21 cellular contexts compared by ENCODE assay signal in the genomic region with DNA sequence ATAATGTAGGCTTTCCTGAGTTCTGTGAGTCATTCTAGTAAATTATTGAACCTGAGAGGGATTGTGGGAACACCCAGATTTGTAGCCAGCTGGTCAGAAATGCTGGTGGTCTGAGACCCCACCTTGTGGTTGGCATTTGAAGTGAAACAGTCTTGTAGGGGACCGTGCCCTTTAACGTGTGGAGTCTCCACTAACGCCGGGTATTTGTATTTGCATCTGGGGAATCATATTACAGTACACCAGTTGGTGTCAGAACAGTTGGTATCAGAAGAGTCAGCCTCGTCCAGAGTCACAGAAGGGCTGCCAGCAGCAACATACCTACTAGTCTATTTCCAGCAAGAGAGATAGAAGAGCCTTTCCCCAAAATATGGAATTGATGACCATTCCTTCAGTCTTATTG. TPM values are rescaled to one million over a fixed set of nuclear protein-coding genes. Genes with fewer than 3 reads are reported as not detected.
DNase-seq lines count a peak whose midpoint lies in the region; ATAC-seq lines count a peak whose summit lies in the region.
"Had no signal": no experiment of that assay in that cellular context is flagged by ENCODE, and none has a peak within 500 bp of the region (broad histone marks: within the 10 kb centered on the region; RNA-seq: fewer than 3 reads in every experiment).

No MANE protein-coding gene starts in this region.

- no peak overlapping the region for H3K27ac Mint-ChIP-seq in natural killer cell treated with Interleukin-12 subunit alpha and Interleukin-12 subunit beta and Interleukin-15 and Interleukin-18, amount 100 ng/mL, for 72 hours
- H3K27ac Mint-ChIP-seq: activated B cell treated with CpG ODN at 0.5 μM for 24 hours; activated naive CD8-positive, alpha-beta T cell treated with anti-CD3 and anti-CD28 coated beads, Interleukin-2, amount 50 U/mL, for 24 hours; B cell; natural killer cell had no signal

- H3K36me3 Mint-ChIP-seq in natural killer cell treated with Interleukin-12 subunit alpha and Interleukin-12 subunit beta and Interleukin-15 and Interleukin-18, amount 100 ng/mL, for 72 hours: no peaks in the 10 kb centered on the region
- H3K36me3 Mint-ChIP-seq: natural killer cell had no signal

- peaks cover 8% of the 10 kb centered on the region in 2 donors for H3K4me1 Mint-ChIP-seq in natural killer cell treated with Interleukin-12 subunit alpha and Interleukin-12 subunit beta and Interleukin-15 and Interleukin-18, amount 100 ng/mL, for 72 hours (ENCODE audit: low read depth in 2 of 2)
- H3K4me1 Mint-ChIP-seq: activated B cell treated with CpG ODN at 0.5 μM for 24 hours, B cell had no signal

- intact Hi-C loops in left cardiac atrium (cut with DNase I) (no loop called here), posterior vena cava (cut with DNase I) (no loop called here)

- DNase-seq in NCI-H748 (lab: John Stamatoyannopoulos, UW; ENCODE audit: unreplicated experiment) (peak; percentile 11), NCI-H748 treated with DMSO at 0.1 percent for 48 hours (lab: John Stamatoyannopoulos, UW) (no peak), NCI-H526 (lab: John Stamatoyannopoulos, UW) (peak; percentile 85 to 90), left cardiac atrium (no peak), posterior vena cava (ENCODE audit: low spot score) (peak; percentile 15), NAMALWA (ENCODE audit: low spot score) (no peak)
- DNase-seq in natural killer cell treated with Interleukin-12 subunit alpha and Interleukin-12 subunit beta and Interleukin-15 and Interleukin-18, amount 100 ng/mL, for 72 hours (ENCODE audit: low spot score): no peak
- no peak for DNase-seq in stimulated activated naive CD8-positive, alpha-beta T cell treated with anti-CD3 and anti-CD28 coated beads, Interleukin-15, Interleukin-2, amounts not matched to agents 100 U/mL and 50 U/mL, for 24 hours
- DNase-seq: activated B cell treated with CpG ODN at 0.5 μM for 24 hours; activated CD4-positive, alpha-beta T cell treated with anti-CD3 and anti-CD28 coated beads, Interleukin-2, amount 50 U/mL, for 48 hours; activated CD8-positive, alpha-beta memory T cell treated with anti-CD3 and anti-CD28 coated beads, Interleukin-2, amount 50 U/mL, for 48 hours; activated gamma-delta T cell; activated naive CD8-positive, alpha-beta T cell treated with anti-CD3 and anti-CD28 coated beads, Interleukin-2, amount 50 U/mL, for 24 hours; DMS79 treated with DMSO at 0.1 percent for 48 hours; natural killer cell; pancreas; RPMI8226; T1000 had no signal

- H3K9me3 Mint-ChIP-seq in natural killer cell treated with Interleukin-12 subunit alpha and Interleukin-12 subunit beta and Interleukin-15 and Interleukin-18, amount 100 ng/mL, for 72 hours: no peaks in the 10 kb centered on the region
- H3K9me3 Mint-ChIP-seq: activated B cell treated with CpG ODN at 0.5 μM for 24 hours; activated naive CD8-positive, alpha-beta T cell treated with anti-CD3 and anti-CD28 coated beads, Interleukin-2, amount 50 U/mL, for 24 hours; natural killer cell had no signal

- H3K27me3 Mint-ChIP-seq in natural killer cell treated with Interleukin-12 subunit alpha and Interleukin-12 subunit beta and Interleukin-15 and Interleukin-18, amount 100 ng/mL, for 72 hours: no peaks in the 10 kb centered on the region
- H3K27me3 Mint-ChIP-seq: activated B cell treated with CpG ODN at 0.5 μM for 24 hours; activated naive CD8-positive, alpha-beta T cell treated with anti-CD3 and anti-CD28 coated beads, Interleukin-2, amount 50 U/mL, for 24 hours had no signal

- no peak overlapping the region for H3K4me3 Mint-ChIP-seq in natural killer cell treated with Interleukin-12 subunit alpha and Interleukin-12 subunit beta and Interleukin-15 and Interleukin-18, amount 100 ng/mL, for 72 hours
- H3K4me3 Mint-ChIP-seq: activated B cell treated with CpG ODN at 0.5 μM for 24 hours; activated naive CD8-positive, alpha-beta T cell treated with anti-CD3 and anti-CD28 coated beads, Interleukin-2, amount 50 U/mL, for 24 hours; B cell; natural killer cell had no signal

- peak; percentile 77 to 88 for ATAC-seq in left cardiac atrium
- no peak for ATAC-seq in natural killer cell treated with Interleukin-12 subunit alpha and Interleukin-12 subunit beta and Interleukin-15 and Interleukin-18, amount 100 ng/mL, for 72 hours
- ATAC-seq in stimulated activated naive CD8-positive, alpha-beta T cell treated with anti-CD3 and anti-CD28 coated beads, Interleukin-15, Interleukin-2, amounts not matched to agents 100 U/mL and 50 U/mL, for 24 hours: no peak
- ATAC-seq: A549; activated naive CD8-positive, alpha-beta T cell treated with anti-CD3 and anti-CD28 coated beads, Interleukin-2, amount 50 U/mL, for 24 hours; GM12878; natural killer cell; pancreas had no signal

RNA-seq across cellular contexts. Expression of a gene that starts 38.3 kb away (rescaled TPM):
- total RNA-seq in left cardiac atrium: 10 to 100 TPM; 33.0 TPM
- 10 to 100 TPM; 23.8 to 25.4 TPM for total RNA-seq in posterior vena cava
- total RNA-seq in natural killer cell treated with Interleukin-12 subunit alpha and Interleukin-12 subunit beta and Interleukin-15 and Interleukin-18, amount 100 ng/mL, for 72 hours: 10 to 100 TPM; 56.5 to 80.8 TPM

RNA-seq across cellular contexts. Expression of a gene that starts 42.5 kb away (rescaled TPM):
- total RNA-seq in left cardiac atrium: 1 to 10 TPM; 8.6 to 9.3 TPM
- total RNA-seq in posterior vena cava: 1 to 10 TPM; 5.3 TPM
- total RNA-seq in natural killer cell treated with Interleukin-12 subunit alpha and Interleukin-12 subunit beta and Interleukin-15 and Interleukin-18, amount 100 ng/mL, for 72 hours: 10 to 100 TPM in 1 of 2 donors, 1 to 10 TPM in 1; 8.9 to 14.7 TPM

Comparison
In these comparisons a context has a peak if more than half of its experiments do, and no peak if none do; other contexts are left out.
1. DNase-seq: peak in NCI-H748 (single experiment), NCI-H526 (2 of 2) and posterior vena cava (single experiment); none in NCI-H748 treated with DMSO at 0.1 percent for 48 hours (single experiment), left cardiac atrium (single experiment), natural killer cell treated with Interleukin-12 subunit alpha and Interleukin-12 subunit beta and Interleukin-15 and Interleukin-18, amount 100 ng/mL, for 72 hours (single experiment), NAMALWA (single experiment) and stimulated activated naive CD8-positive, alpha-beta T cell treated with anti-CD3 and anti-CD28 coated beads, Interleukin-15, Interleukin-2, amounts not matched to agents 100 U/mL and 50 U/mL, for 24 hours (single experiment).
2. ATAC-seq: peak in left cardiac atrium (2 of 2); none in natural killer cell treated with Interleukin-12 subunit alpha and Interleukin-12 subunit beta and Interleukin-15 and Interleukin-18, amount 100 ng/mL, for 72 hours (0 of 2) and stimulated activated naive CD8-positive, alpha-beta T cell treated with anti-CD3 and anti-CD28 coated beads, Interleukin-15, Interleukin-2, amounts not matched to agents 100 U/mL and 50 U/mL, for 24 hours (single experiment).